8 cellular contexts compared by ENCODE assay signal in genomic region chr6:107009499-107009898, GRCh38.
"Had no signal": no experiment of that assay in that cellular context is flagged by ENCODE, and none has a peak within 500 bp of the region (broad histone marks: within the 10 kb centered on the region; RNA-seq: fewer than 3 reads in every experiment).

No MANE protein-coding gene starts in this region.

- FAIRE-seq: G401.6, GM12878, GM12891, GM12892, GM18507, GM19239 had no signal

- DNase-seq: GDM1, GF-D8 had no signal

- H3K4me3 ChIP-seq: GM12878 had no signal

- ATAC-seq: GM12878 had no signal
